8 cellular contexts compared by ENCODE assay signal in genomic region chr5:78649220-78649700, GRCh38. TPM values are rescaled to one million over a fixed set of nuclear protein-coding genes. Genes with fewer than 3 reads are reported as not detected.
DNase-seq lines count a peak whose midpoint lies in the region; ATAC-seq, FAIRE-seq and TF ChIP-seq lines count a peak whose summit lies in the region.

No MANE protein-coding gene starts in this region.

- H3K27ac ChIP-seq in SJCRH30 (peak overlapping the region; percentile 83), foreskin keratinocyte (peak overlapping the region; percentile 86), psoas muscle (peak overlapping the region; percentile 84)

- peak overlapping the region; percentile 71 for H3K9ac ChIP-seq in ES-I3 (ENCODE audit: low read depth, low read length)

- intact Hi-C loops in psoas muscle (cut with DNase I) = loop anchor here in 1 of 2 donors (5.0 kb wide), 2 partner anchors 112 to 182 kb away; no protein-coding TSS in a partner anchor

- H3K9me3 ChIP-seq in ES-I3 (ENCODE audit: control insufficient read depth, insufficient read depth, low read length) (no peaks in the 10 kb centered on the region), SJCRH30 (replicated peaks) (no peaks in the 10 kb centered on the region), psoas muscle (no peaks in the 10 kb centered on the region)

- 10 to 16% (median 11%) methylated on average over 21 to 23 of the region's 23 CpGs for WGBS in psoas muscle, 3 donors

- H3K4me3 ChIP-seq in SJCRH30 (peak overlapping the region; percentile 81), psoas muscle (peak overlapping the region; percentile 67)

- H3K27me3 ChIP-seq in SJCRH30 (no peaks in the 10 kb centered on the region), foreskin keratinocyte (no peaks in the 10 kb centered on the region), psoas muscle (ENCODE audit: insufficient read depth in 3 of 3, low read length in 2 of 3) (no peaks in the 10 kb centered on the region)

- no peak for TF ChIP-seq CTCF in foreskin keratinocyte (conservative IDR thresholded peaks at IDR 0.05)
- no peak for TF ChIP-seq CTCF in psoas muscle (IDR thresholded peaks at IDR 0.05)

- TF ChIP-seq POLR2A in GM12892 (IDR thresholded peaks at IDR 0.05; ENCODE audit: low read depth, low read length) = no peak

- no peak for FAIRE-seq in GM12892 (lab: Jason Lieb, UNC)

- ATAC-seq in foreskin keratinocyte (no peak), psoas muscle (peak in 1 of 4 donors; percentile 1), GM18909 (IDR thresholded peaks at IDR 0.05; ENCODE audit: poor library complexity, unreplicated experiment) (no peak)

- H3K4me1 ChIP-seq in ES-I3 (ENCODE audit: insufficient read depth, low read length) (peaks cover 10% of the 10 kb centered on the region; the same call in 1 of the 2 replicates), SJCRH30 (peaks cover 7% of the 10 kb centered on the region; the same call in 1 of the 2 replicates), foreskin keratinocyte (peaks cover 17% of the 10 kb centered on the region), psoas muscle (peaks cover 5% of the 10 kb centered on the region)

- peak; percentile 42 to 63 for DNase-seq in SJCRH30
- DNase-seq in foreskin keratinocyte = no peak
- no peak for DNase-seq in psoas muscle
- DNase-seq in GM12892 (ENCODE audit: insufficient read length) = no peak
- no peak for DNase-seq in NCI-H2107 (lab: John Stamatoyannopoulos, UW)
- no peak for DNase-seq in NOMO-1 (lab: John Stamatoyannopoulos, UW; ENCODE audit: unreplicated experiment in 2 of 2)

- H3K36me3 ChIP-seq in ES-I3 (ENCODE audit: insufficient read depth, low read length) (no peaks in the 10 kb centered on the region), SJCRH30 (no peaks in the 10 kb centered on the region), psoas muscle (ENCODE audit: insufficient read depth in 1 of 2, low read depth in 1 of 2) (no peaks in the 10 kb centered on the region)

RNA-seq across cellular contexts. Expression of gene LHFPL2, which starts 0.7 kb away (rescaled TPM):
- total RNA-seq in SJCRH30 (2014; rRNA removed; shearing (Covaris generic)) = 20.5 and 21.7 TPM in 2 replicates
- 18.9 and 22.5 TPM in 2 replicates for total RNA-seq in foreskin keratinocyte
- 6.6 and 6.9 TPM in 2 replicates for polyA plus RNA-seq in foreskin keratinocyte
- total RNA-seq in psoas muscle = 1 to 10 TPM; 3.6 to 6.4 (median 4.8) TPM
- 1 to 10 TPM; 1.1 to 2.5 (median 2.3) TPM for polyA plus RNA-seq in psoas muscle
- polyA plus RNA-seq in GM12892 (2012; ENCODE audit: missing spikeins) = 11.8 TPM

Comparison
In these comparisons a context has a peak if more than half of its experiments do, and no peak if none do; other contexts are left out.
1. DNase-seq: peak in SJCRH30 (2 of 2); none in foreskin keratinocyte (0 of 2), psoas muscle (0 of 2), GM12892 (single experiment), NCI-H2107 (single experiment) and NOMO-1 (0 of 2).
2. Peak in every context shown above with its lines, with median percentiles within 50 percentile points of each other: H3K27ac ChIP-seq.